ENCODE assay signal across 22 cellular contexts in genomic region chr16:83955218-83956130, GRCh38. TPM values are rescaled to one million over a fixed set of nuclear protein-coding genes. Genes with fewer than 3 reads are reported as not detected.
DNase-seq lines count a peak whose midpoint lies in the region; ATAC-seq and TF ChIP-seq lines count a peak whose summit lies in the region.
"Had no signal": no experiment of that assay in that cellular context is flagged by ENCODE, and none has a peak within 500 bp of the region (broad histone marks: within the 10 kb centered on the region; RNA-seq: fewer than 3 reads in every experiment).

No MANE protein-coding gene starts in this region.

- no peaks in the 10 kb centered on the region for H3K9me3 ChIP-seq in gastrocnemius medialis
- H3K9me3 ChIP-seq in Karpas-422 (ENCODE audit: low read length) = no peaks in the 10 kb centered on the region
- H3K9me3 ChIP-seq: tibial artery had no signal

- DNase-seq in astrocyte of the hippocampus (ENCODE audit: low read depth, low spot score) (peak; percentile 48), fibroblast of the aortic adventitia (ENCODE audit: low read depth) (peak; percentile 49), gastrocnemius medialis (no peak), Karpas-422 (no peak), osteocyte (ENCODE audit: extremely low spot score, unreplicated experiment) (no peak)
- no peak for DNase-seq in activated CD4-positive, alpha-beta T cell treated with anti-CD3 and anti-CD28 coated beads for 1 hour
- DNase-seq: activated CD4-positive, alpha-beta T cell treated with anti-CD3 and anti-CD28 coated beads for 36 hours; activated CD8-positive, alpha-beta memory T cell treated with anti-CD3 and anti-CD28 coated beads, Interleukin-2, amount 50 U/mL, for 4 hours; activated gamma-delta T cell treated with Interleukin-2 at 50 U/mL for 16 hours; DND-41; NCI-H1048; NCI-H2171 treated with DMSO at 0.1 percent for 48 hours; NK-92 treated with Interleukin-12 subunit alpha and Interleukin-12 subunit beta, amount 100 ng/mL, for 24 hours; SHP77; stimulated activated CD4-positive, alpha-beta T cell treated with anti-CD3 and anti-CD28 coated beads, Interleukin-4, amount 100 ng/mL, for 1 hour; stimulated activated CD8-positive, alpha-beta memory T cell treated with anti-CD3 and anti-CD28 coated beads, Interleukin-4, amount 100 ng/mL, for 48 hours had no signal

- peaks cover 43 to 61% of the 10 kb centered on the region in 2 donors for H3K4me1 ChIP-seq in gastrocnemius medialis
- peaks cover 10% of the 10 kb centered on the region for H3K4me1 ChIP-seq in Karpas-422 (ENCODE audit: low read length)

- H3K27me3 ChIP-seq in gastrocnemius medialis = no peaks in the 10 kb centered on the region
- H3K27me3 ChIP-seq in Karpas-422 (ENCODE audit: low read length) = no peaks in the 10 kb centered on the region
- H3K27me3 ChIP-seq: tibial artery had no signal

- no peaks in the 10 kb centered on the region for H3K36me3 Mint-ChIP-seq in osteocyte (ENCODE audit: unreplicated experiment)

- H3K27me3 Mint-ChIP-seq in osteocyte (ENCODE audit: unreplicated experiment) = no peaks in the 10 kb centered on the region

- no peaks in the 10 kb centered on the region for H3K9me2 ChIP-seq in Karpas-422 (replicated peaks; ENCODE audit: insufficient read depth, low read length)

- TF ChIP-seq RAD21 in Ishikawa (IDR thresholded peaks at IDR 0.05; ENCODE audit: low read depth) = no peak

- intact Hi-C loops in gastrocnemius medialis (cut with DNase I; ENCODE audit: low total_unique reads) = loop anchor here (2.0 kb wide), 2 partner anchors 107 to 129 kb away; no protein-coding TSS in a partner anchor

- H3K4me2 ChIP-seq in Karpas-422 (ENCODE audit: low read depth, low read length, poor library complexity, severe bottlenecking) = no peak overlapping the region

- TF ChIP-seq POLR2A in gastrocnemius medialis (IDR thresholded peaks at IDR 0.05) = no peak

- no peak for TF ChIP-seq CTCF in fibroblast of the aortic adventitia (IDR thresholded peaks at IDR 0.05; ENCODE audit: insufficient read depth, low read length)
- no peak for TF ChIP-seq CTCF in gastrocnemius medialis (IDR thresholded peaks at IDR 0.05 in 4 of 5, conservative IDR thresholded peaks at IDR 0.05 in 1 of 5)
- no peak for TF ChIP-seq CTCF in osteocyte (IDR thresholded peaks at IDR 0.05)

- H3K9me3 Mint-ChIP-seq in osteocyte (ENCODE audit: unreplicated experiment) = no peaks in the 10 kb centered on the region
- H3K9me3 Mint-ChIP-seq: nephron had no signal

- H3K9ac ChIP-seq in Karpas-422 (ENCODE audit: low read length) = no peak overlapping the region

- 0 out of 2 replicates have a peak, but pooled peaks cover 3% of the 10 kb centered on the region for H4K20me1 ChIP-seq in Karpas-422 (ENCODE audit: insufficient read depth, low read depth, low read length)

- no peak overlapping the region for H3K27ac Mint-ChIP-seq in osteocyte (ENCODE audit: unreplicated experiment)
- H3K27ac Mint-ChIP-seq: activated CD4-positive, alpha-beta T cell treated with anti-CD3 and anti-CD28 coated beads for 36 hours; nephron had no signal

- H3K4me3 Mint-ChIP-seq in osteocyte (ENCODE audit: unreplicated experiment) = no peak overlapping the region
- H3K4me3 Mint-ChIP-seq: activated CD4-positive, alpha-beta T cell treated with anti-CD3 and anti-CD28 coated beads for 36 hours; nephron had no signal

- in situ Hi-C loops in gastrocnemius medialis (cut with MboI; ENCODE audit: low sequenced_read_pairs in 4 of 4) = loop anchor here (10.0 to 25.0 kb wide), 7 partner anchors 107 to 532 kb away; partner anchors contain the start of genes TAF1C (in 2 of the 4), ADAD2 (in 1 of the 4) and HSBP1 (in 1 of the 4)

- H3K4me3 ChIP-seq in fibroblast of the aortic adventitia (ENCODE audit: low read depth, low read length) (no peak overlapping the region), gastrocnemius medialis (peak overlapping the region in 1 of 4 donors; percentile 76), Karpas-422 (ENCODE audit: low read length) (no peak overlapping the region)

- H2AFZ ChIP-seq in Karpas-422 (ENCODE audit: low read length) = no peak overlapping the region

- H3K36me3 ChIP-seq in gastrocnemius medialis (peaks cover 0 to 36% of the 10 kb centered on the region in 2 donors), Karpas-422 (ENCODE audit: insufficient read depth, low read length) (no peaks in the 10 kb centered on the region)

- H3K4me1 Mint-ChIP-seq in osteocyte (ENCODE audit: unreplicated experiment) = peaks cover 18% of the 10 kb centered on the region

- TF ChIP-seq EP300 in Ishikawa (IDR thresholded peaks at IDR 0.05; ENCODE audit: borderline replicate concordance) = no peak; the same call in 1 of the 2 replicates

- H3K27ac ChIP-seq in gastrocnemius medialis = peak overlapping the region; percentile 93 to 100 (median 97)
- no peak overlapping the region for H3K27ac ChIP-seq in Karpas-422 (ENCODE audit: low read length)

- no peaks in the 10 kb centered on the region for H3K79me2 ChIP-seq in Karpas-422 (ENCODE audit: low read length)

- ATAC-seq in gastrocnemius medialis (no peak), HG03159 (IDR thresholded peaks at IDR 0.05; ENCODE audit: unreplicated experiment) (no peak)
- ATAC-seq: activated CD4-positive, alpha-beta T cell treated with anti-CD3 and anti-CD28 coated beads for 36 hours had no signal

TF ChIP-seq in Ishikawa, 13 proteins besides CTCF, POLR2A, EP300 and RAD21:
- TF ChIP-seq NFIC (IDR thresholded peaks at IDR 0.05) (peak; percentile 34; the same call in 1 of the 2 replicates), EGR1 (IDR thresholded peaks at IDR 0.05) (no peak)

RNA-seq across cellular contexts. Expression of gene OSGIN1, which starts 2.4 kb away (rescaled TPM):
- total RNA-seq in fibroblast of the aortic adventitia (ENCODE audit: low replicate concordance) (6.5 and 6.6 TPM in 2 replicates), gastrocnemius medialis (10 to 100 TPM in 3 of 4 donors, 1 to 10 TPM in 1; 9.6 to 24.9 (median 13.2) TPM), osteocyte (1.2 and 1.3 TPM in 2 replicates)
- not detected in 2 replicates for total RNA-seq in Karpas-422 (2014; rRNA removed; shearing (Covaris generic); ENCODE audit: low replicate concordance)
- total RNA-seq: frontal cortex had no signal

RNA-seq across cellular contexts. Expression of gene NECAB2, which starts 12.6 kb away (rescaled TPM):
- total RNA-seq in fibroblast of the aortic adventitia (ENCODE audit: low replicate concordance) (0.18 and 0.90 TPM in 2 replicates), gastrocnemius medialis (not detected), osteocyte (0.21 TPM in 1 of 2 replicates, not detected in the other)
- total RNA-seq in Karpas-422 (2014; rRNA removed; shearing (Covaris generic); ENCODE audit: low replicate concordance) = not detected in 2 replicates
- total RNA-seq: activated CD4-positive, alpha-beta T cell treated with anti-CD3 and anti-CD28 coated beads for 36 hours; renal cortical epithelial cell had no signal

RNA-seq across cellular contexts. Expression of gene MLYCD, which starts 56.6 kb away (rescaled TPM):
- total RNA-seq in fibroblast of the aortic adventitia (ENCODE audit: low replicate concordance) (3.3 and 5.6 TPM in 2 replicates), gastrocnemius medialis (10 to 100 TPM; 10.3 to 20.8 (median 18.4) TPM), osteocyte (5.2 and 5.3 TPM in 2 replicates)
- total RNA-seq in Karpas-422 (2014; rRNA removed; shearing (Covaris generic); ENCODE audit: low replicate concordance) = 4.7 and 6.8 TPM in 2 replicates

Comparison
In these comparisons a context has a peak if more than half of its experiments do, and no peak if none do; other contexts are left out.
1. DNase-seq: peak in astrocyte of the hippocampus (single experiment) and fibroblast of the aortic adventitia (single experiment); none in gastrocnemius medialis (0 of 2), Karpas-422 (single experiment), activated CD4-positive, alpha-beta T cell treated with anti-CD3 and anti-CD28 coated beads for 1 hour (single experiment) and osteocyte (single experiment).